In genomic region chr16:53055603-53056527, GRCh38 we compare ENCODE assay signal across 8 cellular contexts. TPM values are rescaled to one million over a fixed set of nuclear protein-coding genes. Genes with fewer than 3 reads are reported as not detected.
DNase-seq lines count a peak whose midpoint lies in the region; ATAC-seq, FAIRE-seq and TF ChIP-seq lines count a peak whose summit lies in the region.

No MANE protein-coding gene starts in this region.

- H3K36me3 ChIP-seq in NT2/D1 (ENCODE audit: insufficient read depth, insufficient read length, low read length) (peaks cover 25% of the 10 kb centered on the region), GM12878 (ENCODE audit: control insufficient read depth in 2 of 2, insufficient read depth in 2 of 2, low read length in 1 of 2) (no peaks in the 10 kb centered on the region), gastrocnemius medialis (no peaks in the 10 kb centered on the region)

- DNase-seq in NOMO-1 treated with DMSO at 0.1 percent for 48 hours (lab: John Stamatoyannopoulos, UW; ENCODE audit: unreplicated experiment), result peak; percentile 25
- DNase-seq in NOMO-1 (lab: John Stamatoyannopoulos, UW; ENCODE audit: unreplicated experiment in 2 of 2), result no peak
- DNase-seq in NT2/D1 (ENCODE audit: low read depth, low spot score), result peak; percentile 78
- DNase-seq in GM12878 (ENCODE audit: low read depth, low spot score), result no peak
- peak in 1 of 2 donors; percentile 24 for DNase-seq in gastrocnemius medialis
- no peak for DNase-seq in GM13976 (ENCODE audit: low spot score)

- H2AFZ ChIP-seq in GM12878 (ENCODE audit: control insufficient read depth, low read depth, low read length), result peak overlapping the region; percentile 58

- no peaks in the 10 kb centered on the region for H4K20me1 ChIP-seq in GM12878 (ENCODE audit: control insufficient read depth, insufficient read depth)

- peak; percentile 8 for ATAC-seq in GM12878
- ATAC-seq in gastrocnemius medialis, result peak; percentile 13 to 19
- no peak for ATAC-seq in GM18498 (IDR thresholded peaks at IDR 0.05; ENCODE audit: unreplicated experiment)

- H3K27me3 ChIP-seq in NT2/D1 (ENCODE audit: insufficient read depth, insufficient read length) (peaks cover 5% of the 10 kb centered on the region), GM12878 (replicated peaks in 1 of 2; ENCODE audit: control insufficient read depth in 2 of 2, insufficient read depth in 2 of 2, low read length in 1 of 2) (no peaks in the 10 kb centered on the region), gastrocnemius medialis (no peaks in the 10 kb centered on the region)

- FAIRE-seq in GM12878 (lab: Jason Lieb, UNC), result no peak

- H3K79me2 ChIP-seq in GM12878 (ENCODE audit: control insufficient read depth, insufficient read depth, low read length), result peaks cover 56% of the 10 kb centered on the region

- H3K4me1 ChIP-seq in NT2/D1 (ENCODE audit: insufficient read depth, insufficient read length), result peaks cover 10% of the 10 kb centered on the region
- peaks cover 28% of the 10 kb centered on the region for H3K4me1 ChIP-seq in GM12878 (ENCODE audit: control insufficient read depth, insufficient read depth, low read length)
- peaks cover 23 to 39% of the 10 kb centered on the region in 2 donors for H3K4me1 ChIP-seq in gastrocnemius medialis

- peak overlapping the region; percentile 73 for H3K4me3 ChIP-seq in NT2/D1 (ENCODE audit: insufficient read length, low read depth)
- peak overlapping the region; percentile 94 for H3K4me3 ChIP-seq in GM12878
- H3K4me3 ChIP-seq in iPS-18c (ENCODE audit: insufficient read depth, low read depth, low read length), result peak overlapping the region; percentile 85
- peak overlapping the region; percentile 80 to 91 (median 87) for H3K4me3 ChIP-seq in gastrocnemius medialis

- BruUV-seq in GM12878 (replicated peaks; lab: Mats Ljungman, UMichigan), result TSS peak; percentile 55

- RAD21 ChIA-PET in GM12878 (lab: Charles Lee; ENCODE audit: unreplicated experiment), result interaction anchor here (0.9 to 7.4 kb wide), 23 partner anchors 8 to 448 kb away, joined by 3 to 107 read pairs (median 10); no protein-coding TSS in a partner anchor

- no peak for TF ChIP-seq CTCF in GM12878 (IDR thresholded peaks at IDR 0.05 in 2 of 3, conservative IDR thresholded peaks at IDR 0.05 in 1 of 3; ENCODE audit: control insufficient read depth in 2 of 3, extremely low read depth in 1 of 3, insufficient read depth in 1 of 3, low read depth in 3 of 3, low read length in 3 of 3)
- no peak for TF ChIP-seq CTCF in gastrocnemius medialis (IDR thresholded peaks at IDR 0.05 in 4 of 5, conservative IDR thresholded peaks at IDR 0.05 in 1 of 5)
- TF ChIP-seq CTCF in GM13976 (IDR thresholded peaks at IDR 0.05; ENCODE audit: borderline replicate concordance, control extremely low read depth, extremely low read depth, insufficient read depth, missing control alignments), result no peak

- peak overlapping the region; percentile 74 for H3K27ac ChIP-seq in GM12878 (ENCODE audit: control insufficient read depth, insufficient read depth)
- H3K27ac ChIP-seq in gastrocnemius medialis, result peak overlapping the region; percentile 89 to 94 (median 92)

- whole genome bisulfite sequencing in GM12878 (ENCODE audit: insufficient coverage, insufficient replicate concordance, low lambda C conversion rate, missing lambda C conversion rate), result 45% methylated on average over 11 of the region's 12 CpGs

- H3K4me2 ChIP-seq in GM12878 (ENCODE audit: control insufficient read depth, insufficient read depth), result peak overlapping the region; percentile 90

- POLR2A ChIA-PET in GM12878 (lab: Charles Lee), result interaction anchor here (0.8 to 12.5 kb wide), 10 partner anchors 9 to 164 kb away, joined by 3 to 142 read pairs (median 5); no protein-coding TSS in a partner anchor

- TF ChIP-seq RAD21 in GM12878 (IDR thresholded peaks at IDR 0.05; ENCODE audit: insufficient read depth, low read depth, low read length), result peak; percentile 22; the same call in 1 of the 2 replicates

- CTCF ChIA-PET in GM12878 (lab: Yijun Ruan, JAX), result interaction anchor here (0.7 to 4.9 kb wide), 29 partner anchors 11 to 495 kb away, joined by 3 to 70 read pairs (median 6); no protein-coding TSS in a partner anchor

- in situ Hi-C loops in GM12878 (cut with MboI), result loop anchor here (5.0 kb wide), 1 partner anchor 461 kb away; no protein-coding TSS in a partner anchor
- in situ Hi-C loops in gastrocnemius medialis (cut with MboI; ENCODE audit: low sequenced_read_pairs in 4 of 4), result loop anchor here (5.0 to 25.0 kb wide), 5 partner anchors 99 to 151 kb away; no protein-coding TSS in a partner anchor
- in situ Hi-C loops in GM13976 (cut with MboI; ENCODE audit: low sequenced_read_pairs, unreplicated experiment), result no loop called here

- H3K9me3 ChIP-seq in NT2/D1 (ENCODE audit: insufficient read depth, low read length) (no peaks in the 10 kb centered on the region), GM12878 (replicated peaks; ENCODE audit: control insufficient read depth, insufficient read depth, low read length) (no peaks in the 10 kb centered on the region), iPS-18c (ENCODE audit: control insufficient read depth, insufficient read depth, low read length) (no peaks in the 10 kb centered on the region), gastrocnemius medialis (no peaks in the 10 kb centered on the region)

- TF ChIP-seq POLR2A in GM12878 (IDR thresholded peaks at IDR 0.05; ENCODE audit: low read depth, low read length), result no peak
- TF ChIP-seq POLR2A in gastrocnemius medialis (IDR thresholded peaks at IDR 0.05), result no peak

- H3K9ac ChIP-seq in NT2/D1 (ENCODE audit: insufficient read length, low read depth) (peak overlapping the region; percentile 96), GM12878 (ENCODE audit: control insufficient read depth, insufficient read depth, low read length) (peak overlapping the region; percentile 68)

- SMC1A ChIA-PET in GM12878 (lab: Charles Lee; ENCODE audit: uncharacterized antibody, unreplicated experiment), result interaction anchor here (0.7 to 19.1 kb wide), 27 partner anchors 8 to 450 kb away, joined by 3 to 270 read pairs (median 5); no protein-coding TSS in a partner anchor

- no peak for TF ChIP-seq EP300 in GM12878 (IDR thresholded peaks at IDR 0.05; ENCODE audit: borderline replicate concordance in 1 of 2, control insufficient read depth in 1 of 2, low read depth in 2 of 2, low read length in 2 of 2)

- intact Hi-C loops in GM12878 (cut with micrococcal nuclease; ENCODE audit: unreplicated experiment), result loop anchor here (1.0 to 10.0 kb wide), 4 partner anchors 56 to 229 kb away; no protein-coding TSS in a partner anchor
- intact Hi-C loops in gastrocnemius medialis (cut with DNase I; ENCODE audit: low total_unique reads), result loop anchor here (1.0 to 10.0 kb wide), 8 partner anchors 35 to 449 kb away; partner anchors contain the start of genes AKTIP and RBL2

TF ChIP-seq in GM12878, 131 proteins besides CTCF, POLR2A, EP300 and RAD21 (continues in another document):
- peak; percentile 46; the same call in 1 of the 2 replicates for TF ChIP-seq RUNX3 (IDR thresholded peaks at IDR 0.05; ENCODE audit: low read length)
- TF ChIP-seq WRNIP1 (IDR thresholded peaks at IDR 0.05; ENCODE audit: borderline replicate concordance, low read depth, low read length), result 0 out of 2 replicates have a peak, but pooled peaks have one; percentile 84
- TF ChIP-seq NR2F1 (conservative IDR thresholded peaks at IDR 0.05), result peak; percentile 32; the same call in 1 of the 2 replicates
- TF ChIP-seq TAF1 (IDR thresholded peaks at IDR 0.05; ENCODE audit: borderline replicate concordance, low read depth, low read length), result peak; percentile 22; the same call in 1 of the 2 replicates
- TF ChIP-seq SPI1 (IDR thresholded peaks at IDR 0.05; ENCODE audit: borderline replicate concordance, insufficient read depth, low read depth, low read length), result peak; percentile 40; the same call in 1 of the 2 replicates
- TF ChIP-seq RAD51 (IDR thresholded peaks at IDR 0.05), result no peak
- no peak for TF ChIP-seq JUND (IDR thresholded peaks at IDR 0.05; ENCODE audit: low read depth, low read length)
- no peak for TF ChIP-seq NR2C1 (IDR thresholded peaks at IDR 0.05)

RNA-seq across cellular contexts. Expression of gene CHD9, which starts 1.1 kb away (rescaled TPM):
- total RNA-seq in GM12878 (2013; cell fraction: nucleolus; rRNA removed), result 479 and 542 TPM in 2 replicates
- total RNA-seq in GM12878 (2014; rRNA removed) (33.1 and 35.3 TPM in 2 replicates), GM12878 (2014; rRNA removed; fragmentation: Illumina TruSeq; extraction: Trizol) (57.6 and 59.6 TPM in 2 replicates), GM12878 (2021) (41.6 and 50.3 TPM in 2 replicates), gastrocnemius medialis (10 to 100 TPM; 24.5 to 84.0 (median 48.2) TPM)
- 21.4 TPM for polyA plus RNA-seq in GM12878 (2011; ENCODE audit: low read depth)
- polyA plus RNA-seq in GM12878 (2011; rRNA removed) (51.0 and 71.7 TPM in 2 replicates), GM12878 (2014; fragmentation: Illumina TruSeq; extraction: Trizol) (37.4 and 51.2 TPM in 2 replicates), GM12878 (2014; fragmentation: Nextera tagmentation; extraction: Ambion mirVana) (10 to 100 TPM; 70.5 to 95.7 TPM), GM12878 (2014; rRNA removed) (23.6 and 29.2 TPM in 2 replicates), GM12878 (2016; fragmentation: Nextera tagmentation; extraction: Ambion mirVana) (10 to 100 TPM; 66.1 to 72.1 TPM)
- polyA plus RNA-seq in GM12878 (2011; cell fraction: cytosol; rRNA removed), result 13.6 and 29.4 TPM in 2 replicates
- 34.9 and 45.9 TPM in 2 replicates for polyA plus RNA-seq in GM12878 (2011; cell fraction: nucleus; rRNA removed)
- polyA plus RNA-seq in GM12878 (2012), result 18.7 and 27.0 TPM in 2 replicates
- 129 and 207 TPM in 2 replicates for polyA minus RNA-seq in GM12878 (2011; rRNA and poly(A)+ RNA removed)
- polyA minus RNA-seq in GM12878 (2011; cell fraction: cytosol; rRNA and poly(A)+ RNA removed), result 19.8 and 19.9 TPM in 2 replicates
- 95.9 and 118 TPM in 2 replicates for polyA minus RNA-seq in GM12878 (2011; cell fraction: nucleus; rRNA and poly(A)+ RNA removed)

RNA-seq across cellular contexts. Expression of gene CHD9NB, which starts 3.2 kb away (rescaled TPM):
- total RNA-seq in GM12878 (2013; cell fraction: nucleolus; rRNA removed), result 1.0 and 1.5 TPM in 2 replicates
- 0.51 and 0.82 TPM in 2 replicates for total RNA-seq in GM12878 (2014; rRNA removed)
- 0.60 and 1.0 TPM in 2 replicates for total RNA-seq in GM12878 (2014; rRNA removed; fragmentation: Illumina TruSeq; extraction: Trizol)
- total RNA-seq in GM12878 (2021), result 0.58 and 0.69 TPM in 2 replicates
- polyA plus RNA-seq in GM12878 (2011; ENCODE audit: low read depth), result 0.16 TPM
- 0.76 TPM in 2 replicates for polyA plus RNA-seq in GM12878 (2011; rRNA removed)
- 0.97 and 1.3 TPM in 2 replicates for polyA plus RNA-seq in GM12878 (2011; cell fraction: cytosol; rRNA removed)
- polyA plus RNA-seq in GM12878 (2011; cell fraction: nucleus; rRNA removed), result 0.93 and 1.3 TPM in 2 replicates
- 0.32 and 0.52 TPM in 2 replicates for polyA plus RNA-seq in GM12878 (2012)
- polyA plus RNA-seq in GM12878 (2014; fragmentation: Illumina TruSeq; extraction: Trizol), result 0.44 and 0.94 TPM in 2 replicates
- polyA plus RNA-seq in GM12878 (2014; fragmentation: Nextera tagmentation; extraction: Ambion mirVana), result under 1 TPM; 0.14 to 0.22 TPM
- 0.56 and 0.63 TPM in 2 replicates for polyA plus RNA-seq in GM12878 (2014; rRNA removed)
- polyA plus RNA-seq in GM12878 (2016; fragmentation: Nextera tagmentation; extraction: Ambion mirVana), result 1 to 10 TPM; 1.3 to 1.6 TPM
- polyA minus RNA-seq in GM12878 (2011; rRNA and poly(A)+ RNA removed), result 1.0 and 2.4 TPM in 2 replicates
- polyA minus RNA-seq in GM12878 (2011; cell fraction: cytosol; rRNA and poly(A)+ RNA removed), result 0.52 and 0.94 TPM in 2 replicates
- 0.60 and 1.7 TPM in 2 replicates for polyA minus RNA-seq in GM12878 (2011; cell fraction: nucleus; rRNA and poly(A)+ RNA removed)
- total RNA-seq in gastrocnemius medialis, result under 1 TPM in 2 of 4 donors, not detected in 2; 0.13 to 0.72 TPM

Comparison
In these comparisons a context has a peak if more than half of its experiments do, and no peak if none do; other contexts are left out.
1. DNase-seq: peak in NOMO-1 treated with DMSO at 0.1 percent for 48 hours (single experiment) and NT2/D1 (single experiment); none in NOMO-1 (0 of 2), GM12878 (single experiment) and GM13976 (single experiment).
2. Peak in every context shown above with its lines, with median percentiles within 50 percentile points of each other: H3K4me3 ChIP-seq.